In the genomic region with DNA sequence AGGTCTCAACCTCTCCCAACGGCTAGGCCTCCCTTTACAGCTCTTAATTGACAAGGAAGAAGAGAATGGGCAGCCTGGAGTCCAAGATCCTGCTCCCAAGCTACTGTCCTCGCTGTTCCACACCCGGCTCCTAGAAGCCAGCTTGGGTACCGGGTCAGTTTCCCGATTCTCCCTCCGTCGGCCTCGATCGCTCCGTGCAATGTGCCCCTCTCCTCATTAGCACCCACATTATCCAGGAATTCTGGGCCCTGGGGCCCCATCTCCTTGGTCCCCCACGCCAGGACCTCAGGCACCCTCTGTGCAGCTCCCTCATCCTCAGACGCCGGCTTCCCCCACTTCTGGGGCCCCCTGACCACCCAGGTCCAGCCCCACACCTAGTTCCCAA, we compare ENCODE assay signal across 7 cellular contexts. TPM values are rescaled to one million over a fixed set of nuclear protein-coding genes. Genes with fewer than 3 reads are reported as not detected.
DNase-seq lines count a peak whose midpoint lies in the region; ATAC-seq and TF ChIP-seq lines count a peak whose summit lies in the region.

No MANE protein-coding gene starts in this region.

- H3K27ac ChIP-seq in iPS DF 6.9 (ENCODE audit: low read length), result no peak overlapping the region

- H3K9me3 ChIP-seq in iPS DF 6.9 (ENCODE audit: control insufficient read depth, insufficient read depth, low read length), result no peaks in the 10 kb centered on the region

- TF ChIP-seq CTCF in HFFc6 (IDR thresholded peaks at IDR 0.05), result no peak

- POLR2A ChIA-PET in activated CD4-positive, alpha-beta memory T cell treated with anti-CD3 and anti-CD28 coated beads for 36 hours (lab: Charles Lee), result interaction anchor here (1.3 to 3.3 kb wide), 4 partner anchors 52 to 378 kb away, joined by 3 to 22 read pairs (median 11); a partner anchor contains a TSS

- H3K4me3 ChIP-seq in iPS DF 6.9 (ENCODE audit: low read length), result peak overlapping the region; percentile 86

- peaks cover 7% of the 10 kb centered on the region for H3K36me3 ChIP-seq in iPS DF 6.9 (ENCODE audit: control insufficient read depth, insufficient read depth, low read length)

- CTCF ChIA-PET in activated CD4-positive, alpha-beta memory T cell treated with anti-CD3 and anti-CD28 coated beads for 36 hours (lab: Charles Lee), result interaction anchor here (0.8 to 2.8 kb wide), 10 partner anchors 9 to 441 kb away, joined by 3 to 21 read pairs (median 5); a partner anchor contains a TSS

- peak overlapping the region; percentile 71 for H3K27ac Mint-ChIP-seq in HFFc6
- peak overlapping the region; percentile 98 for H3K27ac Mint-ChIP-seq in activated CD4-positive, alpha-beta memory T cell treated with anti-CD3 and anti-CD28 coated beads for 36 hours
- peak overlapping the region; percentile 98 for H3K27ac Mint-ChIP-seq in stimulated activated naive CD8-positive, alpha-beta T cell treated with anti-CD3 and anti-CD28 coated beads, Interleukin-15, amount 100 ng/mL, for 72 hours

- H3K36me3 Mint-ChIP-seq in HFFc6 (ENCODE audit: low read depth), result peaks cover 5% of the 10 kb centered on the region
- peaks cover 41% of the 10 kb centered on the region for H3K36me3 Mint-ChIP-seq in activated CD4-positive, alpha-beta memory T cell treated with anti-CD3 and anti-CD28 coated beads for 36 hours

- H3K4me1 ChIP-seq in iPS DF 6.9 (ENCODE audit: control insufficient read depth, insufficient read depth, low read length), result no peaks in the 10 kb centered on the region

- intact Hi-C loops in activated CD4-positive, alpha-beta memory T cell treated with anti-CD3 and anti-CD28 coated beads for 36 hours (cut with micrococcal nuclease), result loop anchor here (1.0 to 5.0 kb wide), 7 partner anchors 96 to 756 kb away; a partner anchor contains a TSS

- DNase-seq in HFFc6 (no peak), iPS DF 6.9 (ENCODE audit: low read depth, low spot score) (no peak), NCI-H1048 (lab: John Stamatoyannopoulos, UW) (no peak)
- DNase-seq in activated CD4-positive, alpha-beta memory T cell treated with anti-CD3 and anti-CD28 coated beads for 36 hours, result no peak
- DNase-seq in stimulated activated naive CD8-positive, alpha-beta T cell treated with anti-CD3 and anti-CD28 coated beads, Interleukin-15, amount 100 ng/mL, for 72 hours, result peak in 1 of 2 donors; percentile 16

- peaks cover 35% of the 10 kb centered on the region for H3K4me1 Mint-ChIP-seq in HFFc6 (ENCODE audit: low read depth)
- peaks cover 43% of the 10 kb centered on the region for H3K4me1 Mint-ChIP-seq in activated CD4-positive, alpha-beta memory T cell treated with anti-CD3 and anti-CD28 coated beads for 36 hours (ENCODE audit: low read depth)
- H3K4me1 Mint-ChIP-seq in stimulated activated naive CD8-positive, alpha-beta T cell treated with anti-CD3 and anti-CD28 coated beads, Interleukin-15, amount 100 ng/mL, for 72 hours, result peaks cover 54% of the 10 kb centered on the region

- no CpG with 5 or more reads among the region's 13 CpGs for WGBS in iPS DF 6.9 (ENCODE audit: insufficient coverage, insufficient read length)

- no peaks in the 10 kb centered on the region for H3K27me3 ChIP-seq in iPS DF 6.9 (ENCODE audit: control insufficient read depth, insufficient read depth, low read length)

- H3K9me3 Mint-ChIP-seq in HFFc6, result no peaks in the 10 kb centered on the region
- no peaks in the 10 kb centered on the region for H3K9me3 Mint-ChIP-seq in activated CD4-positive, alpha-beta memory T cell treated with anti-CD3 and anti-CD28 coated beads for 36 hours
- no peaks in the 10 kb centered on the region for H3K9me3 Mint-ChIP-seq in stimulated activated naive CD8-positive, alpha-beta T cell treated with anti-CD3 and anti-CD28 coated beads, Interleukin-15, amount 100 ng/mL, for 72 hours

- no peak for ATAC-seq in stimulated activated naive CD8-positive, alpha-beta T cell treated with anti-CD3 and anti-CD28 coated beads, Interleukin-15, amount 100 ng/mL, for 72 hours
- ATAC-seq in GM21619 (IDR thresholded peaks at IDR 0.05; ENCODE audit: unreplicated experiment) (no peak), GM18870 (IDR thresholded peaks at IDR 0.05; ENCODE audit: unreplicated experiment) (no peak)

- peak overlapping the region; percentile 95 for H3K4me3 Mint-ChIP-seq in HFFc6
- H3K4me3 Mint-ChIP-seq in activated CD4-positive, alpha-beta memory T cell treated with anti-CD3 and anti-CD28 coated beads for 36 hours, result peak overlapping the region; percentile 99
- peak overlapping the region; percentile 94 to 100 for H3K4me3 Mint-ChIP-seq in stimulated activated naive CD8-positive, alpha-beta T cell treated with anti-CD3 and anti-CD28 coated beads, Interleukin-15, amount 100 ng/mL, for 72 hours

- H3K27me3 Mint-ChIP-seq in HFFc6 (ENCODE audit: insufficient read depth), result no peaks in the 10 kb centered on the region; the same call in 1 of the 2 replicates
- H3K27me3 Mint-ChIP-seq in activated CD4-positive, alpha-beta memory T cell treated with anti-CD3 and anti-CD28 coated beads for 36 hours, result no peaks in the 10 kb centered on the region
- no peaks in the 10 kb centered on the region for H3K27me3 Mint-ChIP-seq in stimulated activated naive CD8-positive, alpha-beta T cell treated with anti-CD3 and anti-CD28 coated beads, Interleukin-15, amount 100 ng/mL, for 72 hours

RNA-seq across cellular contexts. Expression of a gene that starts 0.2 kb away (rescaled TPM):
- total RNA-seq in HFFc6 (2021; fragmentation: NEBNext Ultra II Directional; extraction: Animal tissue kit (Norgen Biotek cat#: 25700)), result 10 to 100 TPM; 64.1 to 73.6 (median 68.0) TPM
- total RNA-seq in activated CD4-positive, alpha-beta memory T cell treated with anti-CD3 and anti-CD28 coated beads for 36 hours, result 100 to 1,000 TPM; 104 to 105 TPM

RNA-seq across cellular contexts. Expression of a gene that starts 0.8 kb away (rescaled TPM):
- total RNA-seq in HFFc6 (2021; fragmentation: NEBNext Ultra II Directional; extraction: Animal tissue kit (Norgen Biotek cat#: 25700)), result 10 to 100 TPM; 17.7 to 25.6 (median 22.1) TPM
- total RNA-seq in activated CD4-positive, alpha-beta memory T cell treated with anti-CD3 and anti-CD28 coated beads for 36 hours, result 10 to 100 TPM; 16.9 to 18.3 TPM

RNA-seq across cellular contexts. Expression of a gene that starts 32.5 kb away (rescaled TPM):
- total RNA-seq in HFFc6 (2021; fragmentation: NEBNext Ultra II Directional; extraction: Animal tissue kit (Norgen Biotek cat#: 25700)), result 1,000 to 10,000 TPM; 1,668 to 2,517 (median 1,780) TPM
- 1 to 10 TPM; 3.1 to 4.0 TPM for total RNA-seq in activated CD4-positive, alpha-beta memory T cell treated with anti-CD3 and anti-CD28 coated beads for 36 hours

RNA-seq across cellular contexts. Expression of a gene that starts 53.1 kb away (rescaled TPM):
- 10 to 100 TPM; 33.9 to 53.9 (median 37.7) TPM for total RNA-seq in HFFc6 (2021; fragmentation: NEBNext Ultra II Directional; extraction: Animal tissue kit (Norgen Biotek cat#: 25700))
- total RNA-seq in activated CD4-positive, alpha-beta memory T cell treated with anti-CD3 and anti-CD28 coated beads for 36 hours, result 10 to 100 TPM; 21.5 to 26.0 TPM

RNA-seq across cellular contexts. Expression of a gene that starts 59.5 kb away (rescaled TPM):
- total RNA-seq in HFFc6 (2021; fragmentation: NEBNext Ultra II Directional; extraction: Animal tissue kit (Norgen Biotek cat#: 25700)), result 1 to 10 TPM; 4.3 to 6.4 (median 5.7) TPM
- 1 to 10 TPM; 3.9 to 5.4 TPM for total RNA-seq in activated CD4-positive, alpha-beta memory T cell treated with anti-CD3 and anti-CD28 coated beads for 36 hours

Comparison
In these comparisons a context has a peak if more than half of its experiments do, and no peak if none do; other contexts are left out.
1. RNA of a gene that starts 32.5 kb away (total RNA-seq): 1,668 to 2,517 TPM in HFFc6; 3.1 to 4.0 TPM in activated CD4-positive, alpha-beta memory T cell treated with anti-CD3 and anti-CD28 coated beads for 36 hours; every median in the first group is over 100 times any median in the second.
2. Peak in every context shown above with its lines, with median percentiles within 50 percentile points of each other: H3K27ac Mint-ChIP-seq and H3K4me3 Mint-ChIP-seq.